ENCODE assay signal across 23 cellular contexts in the genomic region with DNA sequence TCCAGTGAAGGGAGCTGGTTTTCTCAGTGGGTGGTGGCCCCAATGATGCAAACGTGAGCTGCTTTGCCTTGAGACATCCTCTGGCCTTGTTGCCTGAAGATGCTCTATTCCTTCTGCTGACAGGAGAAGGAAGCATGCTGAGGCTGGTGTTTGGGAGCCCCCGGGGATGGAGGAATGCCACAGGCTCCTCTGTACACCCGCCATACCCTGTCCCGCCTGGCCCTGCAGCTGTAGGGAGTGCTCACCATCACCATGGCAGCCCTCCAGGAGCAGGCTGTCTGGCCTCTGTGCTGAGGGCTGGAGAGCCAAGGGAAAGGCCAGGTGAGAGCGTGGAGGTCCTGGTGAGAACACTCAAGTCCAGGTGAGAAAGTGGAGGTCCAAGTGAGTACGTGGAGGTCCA.
DNase-seq lines count a peak whose midpoint lies in the region; ATAC-seq, FAIRE-seq and TF ChIP-seq lines count a peak whose summit lies in the region.
"Had no signal": no experiment of that assay in that cellular context is flagged by ENCODE, and none has a peak within 500 bp of the region (broad histone marks: within the 10 kb centered on the region; RNA-seq: fewer than 3 reads in every experiment).

No MANE protein-coding gene starts in this region.

- H3K9me3 ChIP-seq in heart right ventricle (peaks cover 0 to 9% (median 0%) of the 10 kb centered on the region in 11 donors), HepG2 (ENCODE audit: low read length) (no peaks in the 10 kb centered on the region)
- H3K9me3 ChIP-seq: adrenal gland, body of pancreas, thyroid gland had no signal

- POLR2A ChIA-PET in HepG2 (lab: Yijun Ruan, JAX): no interaction called here

- H4K20me1 ChIP-seq in HepG2 (ENCODE audit: insufficient read depth, low read length): no peaks in the 10 kb centered on the region

- FAIRE-seq in HepG2 (lab: Jason Lieb, UNC): no peak
- FAIRE-seq: G401.6, TTC549 had no signal

- H3K9me3 Mint-ChIP-seq in natural killer cell treated with Interleukin-12 subunit alpha and Interleukin-12 subunit beta and Interleukin-15 and Interleukin-18, amount 100 ng/mL, for 72 hours: no peaks in the 10 kb centered on the region
- H3K9me3 Mint-ChIP-seq: activated CD4-positive, alpha-beta memory T cell treated with anti-CD3 and anti-CD28 coated beads, Interleukin-2, amount 10 ng/mL, durations not matched to agents 7 days and 5 days had no signal

- H2AFZ ChIP-seq in HepG2 (ENCODE audit: low read length): no peak overlapping the region

- TF ChIP-seq RAD21 in HepG2 (CRISPR knock-in tag; IDR thresholded peaks at IDR 0.05): no peak

- H3K27me3 ChIP-seq in heart right ventricle: peaks cover 17 to 89% (median 59%) of the 10 kb centered on the region in 7 donors
- peaks cover 10 to 80% of the 10 kb centered on the region in 2 experiments; a peak in 4 of 5 replicates for H3K27me3 ChIP-seq in HepG2 (ENCODE audit: control insufficient read depth in 1 of 2, insufficient read depth in 2 of 2, low read length in 2 of 2)
- H3K27me3 ChIP-seq: adrenal gland had no signal

- 77% methylated on average over 6 of the region's 6 CpGs for WGBS in heart right ventricle, 2 donors
- 19% methylated on average over 2 of the region's 6 CpGs for WGBS in HepG2 (ENCODE audit: low lambda C conversion rate)

- no peaks in the 10 kb centered on the region for H3K79me2 ChIP-seq in HepG2 (ENCODE audit: insufficient read depth, low read length)

- CTCF ChIA-PET in HepG2 (lab: Yijun Ruan, JAX; ENCODE audit: low intra/inter-chr PET ratio, low total read pairs): no interaction called here

- peak overlapping the region; percentile 50 for H3K4me3 Mint-ChIP-seq in natural killer cell treated with Interleukin-12 subunit alpha and Interleukin-12 subunit beta and Interleukin-15 and Interleukin-18, amount 100 ng/mL, for 72 hours
- H3K4me3 Mint-ChIP-seq: activated CD4-positive, alpha-beta memory T cell treated with anti-CD3 and anti-CD28 coated beads, Interleukin-2, amount 10 ng/mL, durations not matched to agents 7 days and 5 days had no signal

- no peaks in the 10 kb centered on the region for H3K36me3 ChIP-seq in heart right ventricle
- no peaks in the 10 kb centered on the region for H3K36me3 ChIP-seq in HepG2 (replicated peaks in 1 of 2; ENCODE audit: control insufficient read depth in 1 of 2, insufficient read depth in 2 of 2, low read length in 2 of 2)
- H3K36me3 ChIP-seq: adrenal gland; BLaER1 treated with 17β-estradiol and CSF1 and Interleukin-3, amounts not matched to agents 10 nM and 100 nM; stomach; thyroid gland had no signal

- in situ Hi-C loops in HepG2 (cut with HindIII; ENCODE audit: extremely low pct_ligation_motif_present, low pct_unique_long_range_greater_than_20kb): loop anchor here (5.0 kb wide), 1 partner anchor 352 kb away; no protein-coding TSS in a partner anchor

- no peak overlapping the region for H3K4me2 ChIP-seq in HepG2 (ENCODE audit: low read depth, low read length)
- H3K4me2 ChIP-seq: BLaER1 treated with 17β-estradiol and CSF1 and Interleukin-3, amounts not matched to agents 10 nM and 100 nM had no signal

- H3K27ac ChIP-seq in heart right ventricle (no peak overlapping the region), HepG2 (ENCODE audit: extremely low read length, insufficient read depth, low read length) (no peak overlapping the region)
- H3K27ac ChIP-seq: adrenal gland; BLaER1 treated with 17β-estradiol and CSF1 and Interleukin-3, amounts not matched to agents 10 nM and 100 nM; body of pancreas; stomach; thyroid gland had no signal

- no TSS peak for BruUV-seq in HepG2 (replicated peaks; lab: Mats Ljungman, UMichigan)

- H3K27me3 Mint-ChIP-seq in natural killer cell treated with Interleukin-12 subunit alpha and Interleukin-12 subunit beta and Interleukin-15 and Interleukin-18, amount 100 ng/mL, for 72 hours: peaks cover 33 to 48% of the 10 kb centered on the region in 2 donors

- H3K9ac ChIP-seq in HepG2 (ENCODE audit: insufficient read depth, low read depth, low read length): no peak overlapping the region
- H3K9ac ChIP-seq: BLaER1 treated with 17β-estradiol and CSF1 and Interleukin-3, amounts not matched to agents 10 nM and 100 nM had no signal

- H3K4me1 ChIP-seq in heart right ventricle: peaks cover 0 to 13% (median 4%) of the 10 kb centered on the region in 9 donors
- peaks cover 15% of the 10 kb centered on the region for H3K4me1 ChIP-seq in HepG2 (ENCODE audit: insufficient read depth, low read length)

- intact Hi-C loops in cardiac septum (cut with DNase I) (no loop called here), heart right ventricle (cut with DNase I) (loop anchor here in 2 of 10 donors (5.0 to 10.0 kb wide), 2 partner anchors 370 to 372 kb away; no protein-coding TSS in a partner anchor), HepG2 (cut with micrococcal nuclease; ENCODE audit: unreplicated experiment) (no loop called here)

- H3K27ac Mint-ChIP-seq in natural killer cell treated with Interleukin-12 subunit alpha and Interleukin-12 subunit beta and Interleukin-15 and Interleukin-18, amount 100 ng/mL, for 72 hours: no peak overlapping the region
- H3K27ac Mint-ChIP-seq: activated CD4-positive, alpha-beta memory T cell treated with anti-CD3 and anti-CD28 coated beads, Interleukin-2, amount 10 ng/mL, durations not matched to agents 7 days and 5 days had no signal

- no peak overlapping the region for H3K4me3 ChIP-seq in heart right ventricle
- H3K4me3 ChIP-seq in HepG2 (replicated peaks in 1 of 3; ENCODE audit: insufficient read depth in 1 of 3, low read depth in 2 of 3, low read length in 3 of 3): no peak overlapping the region
- H3K4me3 ChIP-seq: adrenal gland; BLaER1 treated with 17β-estradiol and CSF1 and Interleukin-3, amounts not matched to agents 10 nM and 100 nM; body of pancreas; stomach; thyroid gland had no signal

- H3K4me1 Mint-ChIP-seq in natural killer cell treated with Interleukin-12 subunit alpha and Interleukin-12 subunit beta and Interleukin-15 and Interleukin-18, amount 100 ng/mL, for 72 hours (ENCODE audit: low read depth in 2 of 2): peaks cover 9 to 11% of the 10 kb centered on the region in 2 donors

- peaks cover 7% of the 10 kb centered on the region for H3K36me3 Mint-ChIP-seq in natural killer cell treated with Interleukin-12 subunit alpha and Interleukin-12 subunit beta and Interleukin-15 and Interleukin-18, amount 100 ng/mL, for 72 hours

- TF ChIP-seq POLR2A in HepG2 (IDR thresholded peaks at IDR 0.05; ENCODE audit: insufficient read depth in 1 of 2, low read depth in 2 of 2, low read length in 2 of 2): no peak

- no peak for ATAC-seq in heart right ventricle
- ATAC-seq in natural killer cell treated with Interleukin-12 subunit alpha and Interleukin-12 subunit beta and Interleukin-15 and Interleukin-18, amount 100 ng/mL, for 72 hours: no peak
- ATAC-seq in HepG2: no peak
- ATAC-seq: body of pancreas had no signal

- DNase-seq in cardiac septum (ENCODE audit: low spot score): peak; percentile 50
- no peak for DNase-seq in heart right ventricle
- DNase-seq in ecto neural progenitor cell (ENCODE audit: low spot score): peak; percentile 41
- no peak for DNase-seq in natural killer cell treated with Interleukin-12 subunit alpha and Interleukin-12 subunit beta and Interleukin-15 and Interleukin-18, amount 100 ng/mL, for 72 hours (ENCODE audit: low spot score)
- DNase-seq in NCI-H524 treated with DMSO at 0.1 percent for 48 hours (lab: John Stamatoyannopoulos, UW): no peak
- no peak for DNase-seq in cerebellum (ENCODE audit: low spot score)
- DNase-seq in HepG2 (ENCODE audit: low spot score): no peak
- DNase-seq: activated CD4-positive, alpha-beta memory T cell treated with anti-CD3 and anti-CD28 coated beads, Interleukin-2, amount 10 ng/mL, durations not matched to agents 7 days and 5 days; activated CD4-positive, CD25-positive, alpha-beta regulatory T cell treated with anti-CD3 and anti-CD28 coated beads, Interleukin-2, amount 50 U/mL, for 72 hours; activated gamma-delta T cell treated with Interleukin-2 at 50 U/mL for 16 hours; body of pancreas; DMS53; effector memory CD4-positive, alpha-beta T cell; foreskin fibroblast; mammary epithelial cell; NCI-H1417 treated with DMSO at 0.1 percent for 48 hours; NCI-H774; stomach; thyroid gland had no signal

- TF ChIP-seq EP300 in HepG2 (IDR thresholded peaks at IDR 0.05; ENCODE audit: low read depth in 2 of 2, low read length in 2 of 2) (no peak), HepG2 (CRISPR knock-in tag; IDR thresholded peaks at IDR 0.05; ENCODE audit: borderline replicate concordance) (no peak)

- TF ChIP-seq CTCF in heart right ventricle (IDR thresholded peaks at IDR 0.05) (no peak), HepG2 (CRISPR knock-in tag; IDR thresholded peaks at IDR 0.05) (no peak)

TF ChIP-seq in HepG2, 621 proteins besides CTCF, POLR2A, EP300 and RAD21:
- no peak for TF ChIP-seq RCOR2 (CRISPR knock-in tag; IDR thresholded peaks at IDR 0.05)
- no peak for TF ChIP-seq ZNF550 (CRISPR knock-in tag; IDR thresholded peaks at IDR 0.05; ENCODE audit: borderline replicate concordance)
- TF ChIP-seq, protein P1, sequence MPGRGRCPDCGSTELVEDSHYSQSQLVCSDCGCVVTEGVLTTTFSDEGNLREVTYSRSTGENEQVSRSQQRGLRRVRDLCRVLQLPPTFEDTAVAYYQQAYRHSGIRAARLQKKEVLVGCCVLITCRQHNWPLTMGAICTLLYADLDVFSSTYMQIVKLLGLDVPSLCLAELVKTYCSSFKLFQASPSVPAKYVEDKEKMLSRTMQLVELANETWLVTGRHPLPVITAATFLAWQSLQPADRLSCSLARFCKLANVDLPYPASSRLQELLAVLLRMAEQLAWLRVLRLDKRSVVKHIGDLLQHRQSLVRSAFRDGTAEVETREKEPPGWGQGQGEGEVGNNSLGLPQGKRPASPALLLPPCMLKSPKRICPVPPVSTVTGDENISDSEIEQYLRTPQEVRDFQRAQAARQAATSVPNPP (CRISPR knock-in tag; IDR thresholded peaks at IDR 0.05): no peak
- no peak for TF ChIP-seq RARG (CRISPR knock-in tag; IDR thresholded peaks at IDR 0.05; ENCODE audit: low read depth)
- TF ChIP-seq ZNF589 (CRISPR knock-in tag; conservative IDR thresholded peaks at IDR 0.05): no peak
- TF ChIP-seq RFX1 (IDR thresholded peaks at IDR 0.05): no peak
- no peak for TF ChIP-seq NR2C2 (CRISPR knock-in tag; IDR thresholded peaks at IDR 0.05; ENCODE audit: borderline replicate concordance)
- TF ChIP-seq HNRNPH1 (optimal IDR thresholded peaks at IDR 0.05; ENCODE audit: low read depth, low read length): no peak
- TF ChIP-seq ZMAT3 (CRISPR knock-in tag; conservative IDR thresholded peaks at IDR 0.05): no peak
- TF ChIP-seq ZNF432 (CRISPR knock-in tag; IDR thresholded peaks at IDR 0.05; ENCODE audit: borderline replicate concordance): no peak
- no peak for TF ChIP-seq ZNF569 (CRISPR knock-in tag; IDR thresholded peaks at IDR 0.05; ENCODE audit: borderline replicate concordance)
- no peak for TF ChIP-seq ZKSCAN8 (CRISPR knock-in tag; IDR thresholded peaks at IDR 0.05; ENCODE audit: borderline replicate concordance)
- no peak for TF ChIP-seq SMARCC2 (IDR thresholded peaks at IDR 0.05)

Comparison
In these comparisons a context has a peak if more than half of its experiments do, and no peak if none do; other contexts are left out.
1. DNase-seq: peak in cardiac septum (single experiment) and ecto neural progenitor cell (single experiment); none in heart right ventricle (0 of 2), natural killer cell treated with Interleukin-12 subunit alpha and Interleukin-12 subunit beta and Interleukin-15 and Interleukin-18, amount 100 ng/mL, for 72 hours (single experiment), NCI-H524 treated with DMSO at 0.1 percent for 48 hours (single experiment), cerebellum (single experiment) and HepG2 (single experiment).